ENCODE assay signal across 21 cellular contexts in genomic region chr12:87120440-87120839, GRCh38.
A peak's percentile ranks its signal among the peaks of the same experiment; 100 is the strongest.
DNase-seq lines count a peak whose midpoint lies in the region; ATAC-seq, FAIRE-seq and TF ChIP-seq lines count a peak whose summit lies in the region.
"Had no signal": no experiment of that assay in that cellular context is flagged by ENCODE, and none has a peak within 500 bp of the region (broad histone marks: within the 10 kb centered on the region; RNA-seq: fewer than 3 reads in every experiment).

No MANE protein-coding gene starts in this region.

- H3K4me3 ChIP-seq in HepG2 (replicated peaks in 1 of 3; ENCODE audit: insufficient read depth in 1 of 3, low read depth in 2 of 3, low read length in 3 of 3) = no peak overlapping the region
- no peak overlapping the region for H3K4me3 ChIP-seq in right lobe of liver
- no peak overlapping the region for H3K4me3 ChIP-seq in testis
- H3K4me3 ChIP-seq: sigmoid colon, SK-N-MC, thoracic aorta had no signal

- H3K4me1 ChIP-seq in HepG2 (ENCODE audit: insufficient read depth, low read length) (no peaks in the 10 kb centered on the region), right lobe of liver (no peaks in the 10 kb centered on the region), testis (no peaks in the 10 kb centered on the region)
- H3K4me1 ChIP-seq: sigmoid colon had no signal

- no peak for FAIRE-seq in HepG2 (lab: Jason Lieb, UNC)
- FAIRE-seq: keratinocyte had no signal

- POLR2A ChIA-PET in HepG2 (lab: Yijun Ruan, JAX) = no interaction called here

- in situ Hi-C loops in HepG2 (cut with HindIII; ENCODE audit: extremely low pct_ligation_motif_present, low pct_unique_long_range_greater_than_20kb) = no loop called here

- BruUV-seq in HepG2 (replicated peaks; lab: Mats Ljungman, UMichigan) = no TSS peak

- no peaks in the 10 kb centered on the region for H3K27me3 ChIP-seq in HepG2 (ENCODE audit: control insufficient read depth in 1 of 2, insufficient read depth in 2 of 2, low read length in 2 of 2)
- H3K27me3 ChIP-seq in right lobe of liver = no peaks in the 10 kb centered on the region
- H3K27me3 ChIP-seq in testis = no peaks in the 10 kb centered on the region
- H3K27me3 ChIP-seq: sigmoid colon had no signal

- H4K20me1 ChIP-seq in HepG2 (ENCODE audit: insufficient read depth, low read length) = no peaks in the 10 kb centered on the region

- no peaks in the 10 kb centered on the region for H3K36me3 ChIP-seq in HepG2 (replicated peaks in 1 of 2; ENCODE audit: control insufficient read depth in 1 of 2, insufficient read depth in 2 of 2, low read length in 2 of 2)
- H3K36me3 ChIP-seq in right lobe of liver = no peaks in the 10 kb centered on the region
- no peaks in the 10 kb centered on the region for H3K36me3 ChIP-seq in testis (ENCODE audit: low read depth, missing control alignments)
- H3K36me3 ChIP-seq: sigmoid colon, thoracic aorta had no signal

- H3K79me2 ChIP-seq in HepG2 (ENCODE audit: insufficient read depth, low read length) = no peaks in the 10 kb centered on the region

- intact Hi-C loops in HepG2 (cut with micrococcal nuclease; ENCODE audit: unreplicated experiment) = no loop called here
- intact Hi-C loops in right lobe of liver (cut with DNase I) = no loop called here
- intact Hi-C loops in testis (cut with DNase I; ENCODE audit: low total_unique reads) = no loop called here

- TF ChIP-seq EP300 in HepG2 (IDR thresholded peaks at IDR 0.05; ENCODE audit: low read depth in 2 of 2, low read length in 2 of 2) = no peak
- no peak for TF ChIP-seq EP300 in HepG2 (CRISPR knock-in tag; IDR thresholded peaks at IDR 0.05; ENCODE audit: borderline replicate concordance)

- DNase-seq in HepG2 (ENCODE audit: low spot score) = peak; percentile 0
- DNase-seq in right lobe of liver = no peak
- peak; percentile 22 for DNase-seq in NCI-H1105 treated with DMSO at 0.1 percent for 48 hours (lab: John Stamatoyannopoulos, UW)
- peak; percentile 13 for DNase-seq in cerebellum (ENCODE audit: low spot score)
- no peak for DNase-seq in NCI-H187 (lab: John Stamatoyannopoulos, UW)
- no peak for DNase-seq in testis
- DNase-seq: activated B cell treated with CpG ODN at 0.5 μM for 24 hours; activated CD8-positive, alpha-beta T cell treated with anti-CD3 and anti-CD28 coated beads for 36 hours; activated naive CD4-positive, alpha-beta T cell treated with Interleukin-2 at 50 U/mL for 16 hours; activated T-cell treated with anti-CD3 and anti-CD28 coated beads, Interleukin-2, amount 50 U/mL, for 24 hours; aorta; CD8-positive, alpha-beta T cell; naive thymus-derived CD4-positive, alpha-beta T cell; NCI-H1436 treated with DMSO at 0.1 percent for 48 hours; NCI-H524 treated with DMSO at 0.1 percent for 48 hours; sigmoid colon had no signal

- no peak for TF ChIP-seq RAD21 in HepG2 (CRISPR knock-in tag; IDR thresholded peaks at IDR 0.05)

- H3K4me2 ChIP-seq in HepG2 (ENCODE audit: low read depth, low read length) = no peak overlapping the region

- no peak overlapping the region for H3K9ac ChIP-seq in HepG2 (ENCODE audit: insufficient read depth, low read depth, low read length)

- ATAC-seq in HepG2 (no peak), right lobe of liver (no peak), HG02610 (IDR thresholded peaks at IDR 0.05; ENCODE audit: unreplicated experiment) (no peak)
- ATAC-seq: activated CD8-positive, alpha-beta T cell treated with anti-CD3 and anti-CD28 coated beads for 36 hours; CD8-positive, alpha-beta T cell; naive thymus-derived CD4-positive, alpha-beta T cell; stimulated activated effector memory CD8-positive, alpha-beta T cell treated with anti-CD3 and anti-CD28 coated beads, Interleukin-12 subunit alpha, Interleukin-12 subunit beta, amount 100 ng/mL, for 72 hours had no signal

- CTCF ChIA-PET in HepG2 (lab: Yijun Ruan, JAX; ENCODE audit: low intra/inter-chr PET ratio, low total read pairs) = no interaction called here

- TF ChIP-seq POLR2A in HepG2 (IDR thresholded peaks at IDR 0.05; ENCODE audit: insufficient read depth in 1 of 2, low read depth in 2 of 2, low read length in 2 of 2) (no peak), right lobe of liver (IDR thresholded peaks at IDR 0.05) (no peak), testis (IDR thresholded peaks at IDR 0.05) (no peak)

- WGBS in HepG2 (ENCODE audit: low lambda C conversion rate) = 0% methylated on average over 3 of the region's 3 CpGs
- 48% methylated on average over 3 of the region's 3 CpGs for WGBS in right lobe of liver (ENCODE audit: insufficient coverage, low coverage, low lambda C conversion rate, missing lambda C conversion rate)
- 68 to 81% methylated on average over 3 of the region's 3 CpGs for WGBS in testis, 2 donors

- no peak overlapping the region for H3K27ac ChIP-seq in HepG2 (ENCODE audit: extremely low read length, insufficient read depth, low read length)
- no peak overlapping the region for H3K27ac ChIP-seq in right lobe of liver
- H3K27ac ChIP-seq in testis = no peak overlapping the region
- H3K27ac ChIP-seq: sigmoid colon, SK-N-MC, thoracic aorta had no signal

- H2AFZ ChIP-seq in HepG2 (ENCODE audit: low read length) = no peak overlapping the region

- TF ChIP-seq CTCF in HepG2 (CRISPR knock-in tag; IDR thresholded peaks at IDR 0.05) (no peak), right lobe of liver (IDR thresholded peaks at IDR 0.05) (no peak), testis (IDR thresholded peaks at IDR 0.05) (no peak)

- H3K9me3 ChIP-seq in HepG2 (ENCODE audit: low read length) (peaks cover 54% of the 10 kb centered on the region), right lobe of liver (no peaks in the 10 kb centered on the region), testis (no peaks in the 10 kb centered on the region)
- H3K9me3 ChIP-seq: sigmoid colon, thoracic aorta had no signal

TF ChIP-seq in HepG2, 621 proteins besides CTCF, POLR2A, EP300 and RAD21:
- TF ChIP-seq FOSL2 (CRISPR knock-in tag; IDR thresholded peaks at IDR 0.05) (no peak), TSC22D2 (CRISPR knock-in tag; IDR thresholded peaks at IDR 0.05; ENCODE audit: borderline replicate concordance) (no peak), RBAK (CRISPR knock-in tag; IDR thresholded peaks at IDR 0.05) (no peak), SSRP1 (CRISPR knock-in tag; IDR thresholded peaks at IDR 0.05) (no peak), MIXL1 (CRISPR knock-in tag; IDR thresholded peaks at IDR 0.05) (no peak), SNAPC5 (CRISPR knock-in tag; IDR thresholded peaks at IDR 0.05; ENCODE audit: borderline replicate concordance) (no peak), HNRNPUL1 (IDR thresholded peaks at IDR 0.05; ENCODE audit: low read depth, low read length) (no peak), U2AF1 (optimal IDR thresholded peaks at IDR 0.05; ENCODE audit: low read depth, low read length) (no peak)

Comparison
In these comparisons a context has a peak if more than half of its experiments do, and no peak if none do; other contexts are left out.
1. DNase-seq: peak in HepG2 (single experiment), NCI-H1105 treated with DMSO at 0.1 percent for 48 hours (single experiment) and cerebellum (single experiment); none in right lobe of liver (0 of 3), NCI-H187 (0 of 2) and testis (single experiment).